ENCODE assay signal across 22 cellular contexts in genomic region chr20:36368400-36368799, GRCh38.
"Had no signal": no experiment of that assay in that cellular context is flagged by ENCODE, and none has a peak within 500 bp of the region (broad histone marks: within the 10 kb centered on the region; RNA-seq: fewer than 3 reads in every experiment).

No MANE protein-coding gene starts in this region.

- H3K27ac Mint-ChIP-seq: activated naive CD4-positive, alpha-beta T cell treated with anti-CD3 and anti-CD28 coated beads, Interleukin-2, amount 10 ng/mL, durations not matched to agents 7 days and 5 days; activated naive CD8-positive, alpha-beta T cell treated with anti-CD3 and anti-CD28 coated beads, Interleukin-2, amount 50 U/mL, for 24 hours; nephron; stimulated activated memory B cell treated with anti-CD40 and anti-IgM and Interleukin-4, amounts not matched to agents 10 μg/mL and 1 μg/mL and 100 μg/mL, for 72 hours; type B pancreatic cell had no signal

- H3K4me3 ChIP-seq: colonic mucosa, spleen, testis had no signal

- ATAC-seq: activated naive CD8-positive, alpha-beta T cell treated with anti-CD3 and anti-CD28 coated beads, Interleukin-2, amount 50 U/mL, for 24 hours; activated T-cell treated with anti-CD3 and anti-CD28 coated beads, Interleukin-2, amount 50 U/mL, for 4 hours; left lobe of liver; stimulated activated memory B cell treated with anti-CD40 and anti-IgM and Interleukin-4, amounts not matched to agents 10 μg/mL and 1 μg/mL and 100 μg/mL, for 72 hours had no signal

- DNase-seq: activated CD4-positive, alpha-beta T cell treated with anti-CD3 and anti-CD28 coated beads, Interleukin-2, amount 50 U/mL, for 1 hour; activated CD4-positive, CD25-positive, alpha-beta regulatory T cell treated with anti-CD3 and anti-CD28 coated beads, Interleukin-2, amount 50 U/mL, for 72 hours; activated CD8-positive, alpha-beta memory T cell treated with anti-CD3 and anti-CD28 coated beads, Interleukin-2, amount 50 U/mL, for 4 hours; activated naive CD4-positive, alpha-beta T cell treated with anti-CD3 and anti-CD28 coated beads, Interleukin-2, amount 10 ng/mL, durations not matched to agents 7 days and 5 days; activated naive CD8-positive, alpha-beta T cell treated with anti-CD3 and anti-CD28 coated beads, Interleukin-2, amount 50 U/mL, for 24 hours; activated T-cell treated with anti-CD3 and anti-CD28 coated beads, Interleukin-2, amount 50 U/mL, for 4 hours; aorta; colonic mucosa; erythroblast; foreskin melanocyte; glutamatergic neuron; kidney; midbrain; retina; spleen; stimulated activated CD4-positive, alpha-beta T cell treated with anti-CD3 and anti-CD28 coated beads, Interleukin-4, amount 100 ng/mL, for 4 hours; testis had no signal

- H3K9me3 Mint-ChIP-seq: activated naive CD4-positive, alpha-beta T cell treated with anti-CD3 and anti-CD28 coated beads, Interleukin-2, amount 10 ng/mL, durations not matched to agents 7 days and 5 days; activated naive CD8-positive, alpha-beta T cell treated with anti-CD3 and anti-CD28 coated beads, Interleukin-2, amount 50 U/mL, for 24 hours; activated T-cell treated with anti-CD3 and anti-CD28 coated beads, Interleukin-2, amount 50 U/mL, for 4 hours; central memory CD8-positive, alpha-beta T cell; nephron; stimulated activated memory B cell treated with anti-CD40 and anti-IgM and Interleukin-4, amounts not matched to agents 10 μg/mL and 1 μg/mL and 100 μg/mL, for 72 hours; type B pancreatic cell had no signal

- H3K36me3 Mint-ChIP-seq: activated naive CD4-positive, alpha-beta T cell treated with anti-CD3 and anti-CD28 coated beads, Interleukin-2, amount 10 ng/mL, durations not matched to agents 7 days and 5 days; stimulated activated memory B cell treated with anti-CD40 and anti-IgM and Interleukin-4, amounts not matched to agents 10 μg/mL and 1 μg/mL and 100 μg/mL, for 72 hours; type B pancreatic cell had no signal

- H3K27ac ChIP-seq: colonic mucosa, spleen, testis had no signal

- H3K36me3 ChIP-seq: colonic mucosa, spleen had no signal

- H3K4me1 ChIP-seq: colonic mucosa, spleen, testis had no signal

- H3K9me3 ChIP-seq: colonic mucosa, spleen, testis had no signal

- H3K4me1 Mint-ChIP-seq: activated naive CD4-positive, alpha-beta T cell treated with anti-CD3 and anti-CD28 coated beads, Interleukin-2, amount 10 ng/mL, durations not matched to agents 7 days and 5 days; activated naive CD8-positive, alpha-beta T cell treated with anti-CD3 and anti-CD28 coated beads, Interleukin-2, amount 50 U/mL, for 24 hours; central memory CD8-positive, alpha-beta T cell; nephron; stimulated activated memory B cell treated with anti-CD40 and anti-IgM and Interleukin-4, amounts not matched to agents 10 μg/mL and 1 μg/mL and 100 μg/mL, for 72 hours had no signal

- H3K27me3 ChIP-seq: colonic mucosa, testis had no signal

- H3K4me3 Mint-ChIP-seq: activated naive CD4-positive, alpha-beta T cell treated with anti-CD3 and anti-CD28 coated beads, Interleukin-2, amount 10 ng/mL, durations not matched to agents 7 days and 5 days; activated naive CD8-positive, alpha-beta T cell treated with anti-CD3 and anti-CD28 coated beads, Interleukin-2, amount 50 U/mL, for 24 hours; activated T-cell treated with anti-CD3 and anti-CD28 coated beads, Interleukin-2, amount 50 U/mL, for 4 hours; central memory CD8-positive, alpha-beta T cell; nephron; stimulated activated memory B cell treated with anti-CD40 and anti-IgM and Interleukin-4, amounts not matched to agents 10 μg/mL and 1 μg/mL and 100 μg/mL, for 72 hours; type B pancreatic cell had no signal
